1 cellular context compared by ENCODE assay signal in the genomic region with DNA sequence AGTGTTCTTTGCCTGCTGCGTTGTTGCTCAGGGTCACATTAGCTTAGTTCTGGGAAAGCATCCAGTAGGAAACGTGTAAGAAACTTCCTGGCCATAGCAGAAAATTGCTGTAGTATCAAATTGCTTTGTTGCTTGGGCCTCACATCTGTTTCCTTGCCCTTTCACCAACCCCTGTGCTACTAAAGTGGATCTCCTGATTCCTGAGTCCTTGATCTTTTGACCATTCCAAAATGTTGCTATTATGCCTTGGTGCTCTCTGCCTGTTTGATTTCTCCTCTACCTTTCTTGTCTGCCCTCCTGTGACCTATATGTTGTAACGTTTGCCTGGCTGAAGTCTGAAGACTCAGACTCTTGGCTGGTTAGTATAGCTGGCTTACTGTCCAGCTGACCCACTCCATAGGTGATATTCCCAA.
TF ChIP-seq lines count a peak whose summit lies in the region.

No MANE protein-coding gene starts in this region.

TF ChIP-seq in K562, 482 proteins besides CTCF, POLR2A, EP300 and RAD21 (continued from another document):
- TF ChIP-seq, protein P1, sequence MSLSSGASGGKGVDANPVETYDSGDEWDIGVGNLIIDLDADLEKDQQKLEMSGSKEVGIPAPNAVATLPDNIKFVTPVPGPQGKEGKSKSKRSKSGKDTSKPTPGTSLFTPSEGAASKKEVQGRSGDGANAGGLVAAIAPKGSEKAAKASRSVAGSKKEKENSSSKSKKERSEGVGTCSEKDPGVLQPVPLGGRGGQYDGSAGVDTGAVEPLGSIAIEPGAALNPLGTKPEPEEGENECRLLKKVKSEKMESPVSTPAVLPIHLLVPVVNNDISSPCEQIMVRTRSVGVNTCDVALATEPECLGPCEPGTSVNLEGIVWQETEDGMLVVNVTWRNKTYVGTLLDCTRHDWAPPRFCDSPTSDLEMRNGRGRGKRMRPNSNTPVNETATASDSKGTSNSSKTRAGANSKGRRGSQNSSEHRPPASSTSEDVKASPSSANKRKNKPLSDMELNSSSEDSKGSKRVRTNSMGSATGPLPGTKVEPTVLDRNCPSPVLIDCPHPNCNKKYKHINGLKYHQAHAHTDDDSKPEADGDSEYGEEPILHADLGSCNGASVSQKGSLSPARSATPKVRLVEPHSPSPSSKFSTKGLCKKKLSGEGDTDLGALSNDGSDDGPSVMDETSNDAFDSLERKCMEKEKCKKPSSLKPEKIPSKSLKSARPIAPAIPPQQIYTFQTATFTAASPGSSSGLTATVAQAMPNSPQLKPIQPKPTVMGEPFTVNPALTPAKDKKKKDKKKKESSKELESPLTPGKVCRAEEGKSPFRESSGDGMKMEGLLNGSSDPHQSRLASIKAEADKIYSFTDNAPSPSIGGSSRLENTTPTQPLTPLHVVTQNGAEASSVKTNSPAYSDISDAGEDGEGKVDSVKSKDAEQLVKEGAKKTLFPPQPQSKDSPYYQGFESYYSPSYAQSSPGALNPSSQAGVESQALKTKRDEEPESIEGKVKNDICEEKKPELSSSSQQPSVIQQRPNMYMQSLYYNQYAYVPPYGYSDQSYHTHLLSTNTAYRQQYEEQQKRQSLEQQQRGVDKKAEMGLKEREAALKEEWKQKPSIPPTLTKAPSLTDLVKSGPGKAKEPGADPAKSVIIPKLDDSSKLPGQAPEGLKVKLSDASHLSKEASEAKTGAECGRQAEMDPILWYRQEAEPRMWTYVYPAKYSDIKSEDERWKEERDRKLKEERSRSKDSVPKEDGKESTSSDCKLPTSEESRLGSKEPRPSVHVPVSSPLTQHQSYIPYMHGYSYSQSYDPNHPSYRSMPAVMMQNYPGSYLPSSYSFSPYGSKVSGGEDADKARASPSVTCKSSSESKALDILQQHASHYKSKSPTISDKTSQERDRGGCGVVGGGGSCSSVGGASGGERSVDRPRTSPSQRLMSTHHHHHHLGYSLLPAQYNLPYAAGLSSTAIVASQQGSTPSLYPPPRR (CRISPR knock-in tag; IDR thresholded peaks at IDR 0.05; ENCODE audit: borderline replicate concordance) = no peak
- TF ChIP-seq SNIP1 (IDR thresholded peaks at IDR 0.05; ENCODE audit: low read depth) (no peak), ZNF146 (CRISPR knock-in tag; IDR thresholded peaks at IDR 0.05; ENCODE audit: unreplicated experiment) (no peak), GTF2A2 (tag; IDR thresholded peaks at IDR 0.05) (no peak), ATF7 (IDR thresholded peaks at IDR 0.05) (no peak), GABPB1 (CRISPR knock-in tag; IDR thresholded peaks at IDR 0.05) (no peak), ZNF347 (CRISPR knock-in tag; IDR thresholded peaks at IDR 0.05; ENCODE audit: low read depth) (no peak), MYNN (IDR thresholded peaks at IDR 0.05) (no peak), MYNN (CRISPR knock-in tag; IDR thresholded peaks at IDR 0.05) (no peak), ZBTB1 (CRISPR knock-in tag; IDR thresholded peaks at IDR 0.05; ENCODE audit: borderline replicate concordance, low read depth) (no peak), CHD4 (IDR thresholded peaks at IDR 0.05; ENCODE audit: insufficient read depth, insufficient replicate concordance, low read depth, low read length, poor library complexity, severe bottlenecking) (no peak), MED1 (CRISPR knock-in tag; IDR thresholded peaks at IDR 0.05; ENCODE audit: borderline replicate concordance) (no peak)
